8 cellular contexts compared by ENCODE assay signal in genomic region chr21:37367301-37367757, GRCh38. TPM values are rescaled to one million over a fixed set of nuclear protein-coding genes. Genes with fewer than 3 reads are reported as not detected.
DNase-seq lines count a peak whose midpoint lies in the region; ATAC-seq and TF ChIP-seq lines count a peak whose summit lies in the region.

No MANE protein-coding gene starts in this region.

- peak overlapping the region; percentile 94; the same call in 1 of the 2 replicates for H3K4me3 ChIP-seq in iPS-20b (ENCODE audit: low read length)

- TF ChIP-seq CTCF in Calu3 (IDR thresholded peaks at IDR 0.05; ENCODE audit: unreplicated experiment), result no peak

- no peaks in the 10 kb centered on the region for H3K27me3 Mint-ChIP-seq in Calu3 (ENCODE audit: unreplicated experiment)
- no peaks in the 10 kb centered on the region for H3K27me3 Mint-ChIP-seq in stimulated activated naive CD8-positive, alpha-beta T cell treated with anti-CD3 and anti-CD28 coated beads, Interleukin-15, amount 100 ng/mL, for 72 hours

- intact Hi-C loops in Calu3 (cut with micrococcal nuclease; ENCODE audit: unreplicated experiment), result loop anchor here (5.0 kb wide), 1 partner anchor 100 kb away; the partner anchor contains the start of gene VPS26C

- no peak overlapping the region for H3K27ac ChIP-seq in iPS-20b (ENCODE audit: low read length)

- peaks cover 47% of the 10 kb centered on the region for H3K36me3 Mint-ChIP-seq in Calu3 (ENCODE audit: insufficient read depth, unreplicated experiment)

- H3K9me3 Mint-ChIP-seq in Calu3 (ENCODE audit: low read depth, unreplicated experiment), result no peaks in the 10 kb centered on the region
- no peaks in the 10 kb centered on the region for H3K9me3 Mint-ChIP-seq in stimulated activated naive CD8-positive, alpha-beta T cell treated with anti-CD3 and anti-CD28 coated beads, Interleukin-15, amount 100 ng/mL, for 72 hours

- CTCF ChIA-PET in Calu3 (lab: Charles Lee), result no interaction called here

- no peaks in the 10 kb centered on the region for H3K36me3 ChIP-seq in iPS-20b (ENCODE audit: insufficient read depth, low read depth, low read length)

- no TSS peak for BruUV-seq in Calu3 (replicated peaks; lab: Mats Ljungman, UMichigan)

- no peaks in the 10 kb centered on the region for H3K4me1 Mint-ChIP-seq in Calu3 (ENCODE audit: low read depth, unreplicated experiment)
- H3K4me1 Mint-ChIP-seq in stimulated activated naive CD8-positive, alpha-beta T cell treated with anti-CD3 and anti-CD28 coated beads, Interleukin-15, amount 100 ng/mL, for 72 hours, result peaks cover 38% of the 10 kb centered on the region

- H3K4me3 Mint-ChIP-seq in Calu3 (ENCODE audit: low read depth, unreplicated experiment), result peak overlapping the region; percentile 97
- peak overlapping the region; percentile 98 to 99 for H3K4me3 Mint-ChIP-seq in stimulated activated naive CD8-positive, alpha-beta T cell treated with anti-CD3 and anti-CD28 coated beads, Interleukin-15, amount 100 ng/mL, for 72 hours

- no peak for DNase-seq in Calu3
- DNase-seq in activated gamma-delta T cell treated with anti-CD3 and anti-CD28 coated beads, Interleukin-2, amount 50 U/mL, for 16 hours (ENCODE audit: low read depth), result peak; percentile 12
- peak; percentile 39 to 64 for DNase-seq in stimulated activated naive CD8-positive, alpha-beta T cell treated with anti-CD3 and anti-CD28 coated beads, Interleukin-15, amount 100 ng/mL, for 72 hours
- DNase-seq in DMS114 treated with DMSO at 0.1 percent for 48 hours (lab: John Stamatoyannopoulos, UW; ENCODE audit: unreplicated experiment), result no peak
- DNase-seq in NCI-H524 (lab: John Stamatoyannopoulos, UW), result no peak
- no peak for DNase-seq in NCI-H1105 treated with DMSO at 0.1 percent for 48 hours (lab: John Stamatoyannopoulos, UW)

- peaks cover 25% of the 10 kb centered on the region; the same call in 1 of the 2 replicates for H3K4me1 ChIP-seq in iPS-20b (ENCODE audit: insufficient read depth, low read length)

- no peaks in the 10 kb centered on the region for H3K9me3 ChIP-seq in iPS-20b (ENCODE audit: insufficient read depth, low read depth, low read length)

- H3K27ac Mint-ChIP-seq in Calu3 (ENCODE audit: unreplicated experiment), result peak overlapping the region; percentile 95
- peak overlapping the region in 1 of 2 donors; percentile 100 for H3K27ac Mint-ChIP-seq in stimulated activated naive CD8-positive, alpha-beta T cell treated with anti-CD3 and anti-CD28 coated beads, Interleukin-15, amount 100 ng/mL, for 72 hours

- H3K27me3 ChIP-seq in iPS-20b (ENCODE audit: insufficient read depth, low read length), result no peaks in the 10 kb centered on the region

- H3K9ac ChIP-seq in iPS-20b (ENCODE audit: low read depth, low read length), result peak overlapping the region; percentile 95; the same call in 1 of the 2 replicates

- peak; percentile 12 for ATAC-seq in HG02885 (IDR thresholded peaks at IDR 0.05; ENCODE audit: poor library complexity, unreplicated experiment)
- no peak for ATAC-seq in stimulated activated naive CD8-positive, alpha-beta T cell treated with anti-CD3 and anti-CD28 coated beads, Interleukin-15, amount 100 ng/mL, for 72 hours

RNA-seq across cellular contexts. Expression of gene DYRK1A, which starts 0.8 kb away (rescaled TPM):
- 45.4 and 45.6 TPM in 2 replicates for total RNA-seq in Calu3 (2022)

Comparison
In these comparisons a context has a peak if more than half of its experiments do, and no peak if none do; other contexts are left out.
1. DNase-seq: peak in activated gamma-delta T cell treated with anti-CD3 and anti-CD28 coated beads, Interleukin-2, amount 50 U/mL, for 16 hours (single experiment) and stimulated activated naive CD8-positive, alpha-beta T cell treated with anti-CD3 and anti-CD28 coated beads, Interleukin-15, amount 100 ng/mL, for 72 hours (2 of 2); none in Calu3 (single experiment), DMS114 treated with DMSO at 0.1 percent for 48 hours (single experiment), NCI-H524 (0 of 2) and NCI-H1105 treated with DMSO at 0.1 percent for 48 hours (single experiment).